18 cellular contexts compared by ENCODE assay signal in the genomic region with DNA sequence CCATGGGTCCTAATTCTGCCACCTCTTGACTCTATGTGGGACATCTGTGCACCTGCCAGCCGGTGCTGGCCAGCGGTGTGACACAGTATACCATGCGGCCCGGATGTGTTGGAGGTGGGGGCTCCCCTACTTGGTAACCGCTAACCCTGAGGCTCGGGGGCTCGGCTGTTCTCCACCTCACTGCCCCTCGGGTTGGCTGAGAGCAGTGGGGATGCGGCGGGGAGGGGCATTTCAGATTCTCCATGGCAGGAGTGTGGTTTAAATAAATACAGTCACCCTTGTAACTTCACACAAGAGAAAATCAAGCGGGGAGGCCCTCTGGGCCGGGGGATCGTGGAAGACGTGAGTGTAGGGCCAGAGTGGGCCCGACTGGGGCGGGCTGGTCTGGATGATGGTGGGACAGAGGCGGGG. TPM values are rescaled to one million over a fixed set of nuclear protein-coding genes. Genes with fewer than 3 reads are reported as not detected.
A peak's percentile ranks its signal among the peaks of the same experiment; 100 is the strongest.
DNase-seq lines count a peak whose midpoint lies in the region; ATAC-seq and TF ChIP-seq lines count a peak whose summit lies in the region.
"Had no signal": no experiment of that assay in that cellular context is flagged by ENCODE, and none has a peak within 500 bp of the region (broad histone marks: within the 10 kb centered on the region; RNA-seq: fewer than 3 reads in every experiment).

No MANE protein-coding gene starts in this region.

- H3K27ac Mint-ChIP-seq in chondrocyte (ENCODE audit: unreplicated experiment) (no peak overlapping the region), MCF 10A (ENCODE audit: low read depth, unreplicated experiment) (no peak overlapping the region)
- H3K27ac Mint-ChIP-seq in stimulated activated naive B cell treated with anti-CD40 and anti-IgM and Interleukin-4, amounts not matched to agents 10 μg/mL and 1 μg/mL and 100 μg/mL, for 72 hours: no peak overlapping the region
- H3K27ac Mint-ChIP-seq: GM23338 had no signal

- ATAC-seq in heart left ventricle: no peak
- no peak for ATAC-seq in left ventricle myocardium superior
- ATAC-seq in stimulated activated naive B cell treated with anti-CD40 and anti-IgM and Interleukin-4, amounts not matched to agents 10 μg/mL and 1 μg/mL and 100 μg/mL, for 72 hours (replicated peaks): no peak
- ATAC-seq: GM23338 had no signal

- no TSS peak for BruUV-seq in MCF 10A (replicated peaks; lab: Mats Ljungman, UMichigan)

- H3K9me3 ChIP-seq in heart left ventricle: no peaks in the 10 kb centered on the region
- H3K9me3 ChIP-seq in transverse colon: no peaks in the 10 kb centered on the region

- H3K9me3 Mint-ChIP-seq in chondrocyte (ENCODE audit: low read depth) (no peaks in the 10 kb centered on the region), MCF 10A (ENCODE audit: unreplicated experiment) (peaks cover 9% of the 10 kb centered on the region)
- no peaks in the 10 kb centered on the region for H3K9me3 Mint-ChIP-seq in stimulated activated naive B cell treated with anti-CD40 and anti-IgM and Interleukin-4, amounts not matched to agents 10 μg/mL and 1 μg/mL and 100 μg/mL, for 72 hours
- H3K9me3 Mint-ChIP-seq: GM23338 had no signal

- H3K36me3 ChIP-seq in heart left ventricle (no peaks in the 10 kb centered on the region), transverse colon (no peaks in the 10 kb centered on the region)
- H3K36me3 ChIP-seq: MG63 had no signal

- H3K27ac ChIP-seq in heart left ventricle (no peak overlapping the region), transverse colon (no peak overlapping the region)
- H3K27ac ChIP-seq: KMS-11, PC-9 had no signal

- POLR2A ChIA-PET in MCF 10A (lab: Yijun Ruan, JAX): no interaction called here

- no peak overlapping the region for H3K4me3 ChIP-seq in heart left ventricle
- no peak overlapping the region for H3K4me3 ChIP-seq in transverse colon
- H3K4me3 ChIP-seq: GM23338, MG63, PC-9 had no signal

- 92 to 94% (median 93%) methylated on average over 15 to 17 of the region's 17 CpGs for WGBS in heart left ventricle, 4 donors
- WGBS in transverse colon (ENCODE audit: low coverage in 1 of 2), 2 donors: 74 to 88% methylated on average over 6 to 17 of the region's 17 CpGs

- no peaks in the 10 kb centered on the region for H3K36me3 Mint-ChIP-seq in chondrocyte (ENCODE audit: low read depth)
- no peaks in the 10 kb centered on the region for H3K36me3 Mint-ChIP-seq in MCF 10A (ENCODE audit: insufficient read depth, unreplicated experiment)
- H3K36me3 Mint-ChIP-seq in stimulated activated naive B cell treated with anti-CD40 and anti-IgM and Interleukin-4, amounts not matched to agents 10 μg/mL and 1 μg/mL and 100 μg/mL, for 72 hours: no peaks in the 10 kb centered on the region

- H3K27me3 ChIP-seq in heart left ventricle: peaks cover 0 to 13% (median 0%) of the 10 kb centered on the region in 9 donors
- H3K27me3 ChIP-seq in transverse colon: no peaks in the 10 kb centered on the region
- H3K27me3 ChIP-seq: MG63 had no signal

- CTCF ChIA-PET in MCF 10A (lab: Yijun Ruan, JAX): no interaction called here

- no peak overlapping the region for H3K4me3 Mint-ChIP-seq in chondrocyte (ENCODE audit: unreplicated experiment)
- H3K4me3 Mint-ChIP-seq in MCF 10A (ENCODE audit: unreplicated experiment): no peak overlapping the region
- no peak overlapping the region for H3K4me3 Mint-ChIP-seq in stimulated activated naive B cell treated with anti-CD40 and anti-IgM and Interleukin-4, amounts not matched to agents 10 μg/mL and 1 μg/mL and 100 μg/mL, for 72 hours
- H3K4me3 Mint-ChIP-seq: GM23338 had no signal

- H3K4me1 ChIP-seq in heart left ventricle (no peaks in the 10 kb centered on the region), transverse colon (no peaks in the 10 kb centered on the region)

- TF ChIP-seq POLR2A in heart left ventricle (IDR thresholded peaks at IDR 0.05) (no peak), transverse colon (IDR thresholded peaks at IDR 0.05) (no peak)

- no peaks in the 10 kb centered on the region for H3K4me1 Mint-ChIP-seq in chondrocyte (ENCODE audit: low read depth)
- H3K4me1 Mint-ChIP-seq in MCF 10A (ENCODE audit: insufficient read depth, unreplicated experiment): peaks cover 6% of the 10 kb centered on the region
- no peaks in the 10 kb centered on the region for H3K4me1 Mint-ChIP-seq in stimulated activated naive B cell treated with anti-CD40 and anti-IgM and Interleukin-4, amounts not matched to agents 10 μg/mL and 1 μg/mL and 100 μg/mL, for 72 hours

- H3K27me3 Mint-ChIP-seq in chondrocyte (ENCODE audit: low read depth): peaks cover 13% of the 10 kb centered on the region
- H3K27me3 Mint-ChIP-seq in MCF 10A (ENCODE audit: insufficient read depth, unreplicated experiment): peaks cover 12% of the 10 kb centered on the region
- peaks cover 7 to 16% of the 10 kb centered on the region in 2 donors for H3K27me3 Mint-ChIP-seq in stimulated activated naive B cell treated with anti-CD40 and anti-IgM and Interleukin-4, amounts not matched to agents 10 μg/mL and 1 μg/mL and 100 μg/mL, for 72 hours

- TF ChIP-seq CTCF in heart left ventricle (IDR thresholded peaks at IDR 0.05) (no peak), chondrocyte (IDR thresholded peaks at IDR 0.05) (no peak), transverse colon (IDR thresholded peaks at IDR 0.05) (no peak), MCF 10A (IDR thresholded peaks at IDR 0.05; ENCODE audit: unreplicated experiment) (no peak)

- TF ChIP-seq EP300 in transverse colon (IDR thresholded peaks at IDR 0.05; ENCODE audit: low read depth): no peak

- in situ Hi-C loops in transverse colon (cut with MboI; ENCODE audit: low pct_ligation_motif_present in 1 of 4, low pct_unique_long_range_greater_than_20kb in 1 of 4, low sequenced_read_pairs in 3 of 4): no loop called here

- intact Hi-C loops in heart left ventricle (cut with DNase I) (no loop called here), left ventricle myocardium superior (cut with micrococcal nuclease) (no loop called here), transverse colon (cut with DNase I; ENCODE audit: low total_unique reads) (no loop called here), MCF 10A (cut with micrococcal nuclease) (no loop called here)

- peak in 3 of 5 donors; percentile 12 to 34 (median 17) for DNase-seq in heart left ventricle
- DNase-seq in left ventricle myocardium superior: no peak
- DNase-seq in chondrocyte (ENCODE audit: low spot score): peak; percentile 81
- peak; percentile 82 for DNase-seq in mesenteric fat pad (ENCODE audit: low spot score)
- DNase-seq in transverse colon: peak; percentile 2
- DNase-seq in MCF 10A (ENCODE audit: unreplicated experiment): no peak
- no peak for DNase-seq in stimulated activated naive B cell treated with anti-CD40 and anti-IgM and Interleukin-4, amounts not matched to agents 10 μg/mL and 1 μg/mL and 100 μg/mL, for 72 hours
- DNase-seq: ACHN, COR-L47, MG63, NCI-H1092, NCI-H146, NCI-H2081 treated with DMSO at 0.1 percent for 48 hours, NCI-H510A, NCI-H774, PC-9 had no signal

RNA-seq across cellular contexts. Expression of a gene that starts 11.0 kb away (rescaled TPM):
- total RNA-seq in heart left ventricle: not detected
- polyA plus RNA-seq in heart left ventricle: not detected
- total RNA-seq in left ventricle myocardium superior: not detected
- not detected in 3 replicates for total RNA-seq in chondrocyte
- not detected for total RNA-seq in mesenteric fat pad
- not detected for total RNA-seq in transverse colon
- not detected in 2 replicates for total RNA-seq in MCF 10A (2022)
- total RNA-seq: GM23338, PC-9 had no signal
- polyA plus RNA-seq: GM23338 had no signal

RNA-seq across cellular contexts. Expression of a gene that starts 22.3 kb away (rescaled TPM):
- total RNA-seq in heart left ventricle: not detected
- not detected for polyA plus RNA-seq in heart left ventricle
- not detected for total RNA-seq in left ventricle myocardium superior
- total RNA-seq in chondrocyte: not detected in 3 replicates
- not detected for total RNA-seq in mesenteric fat pad
- not detected for total RNA-seq in transverse colon
- not detected in 2 replicates for total RNA-seq in MCF 10A (2022)
- total RNA-seq: GM23338, PC-9 had no signal

RNA-seq across cellular contexts. Expression of a gene that starts 29.6 kb away (rescaled TPM):
- total RNA-seq in heart left ventricle: not detected
- polyA plus RNA-seq in heart left ventricle: not detected
- total RNA-seq in left ventricle myocardium superior: not detected
- not detected in 3 replicates for total RNA-seq in chondrocyte
- not detected for total RNA-seq in mesenteric fat pad
- not detected for total RNA-seq in transverse colon
- not detected in 2 replicates for total RNA-seq in MCF 10A (2022)
- total RNA-seq: GM23338, PC-9 had no signal
- polyA plus RNA-seq: GM23338 had no signal

RNA-seq across cellular contexts. Expression of a gene that starts 44.5 kb away (rescaled TPM):
- total RNA-seq in heart left ventricle (not detected), left ventricle myocardium superior (not detected), chondrocyte (not detected in 3 replicates), mesenteric fat pad (not detected), transverse colon (not detected), MCF 10A (2022) (not detected in 2 replicates)
- not detected for polyA plus RNA-seq in heart left ventricle
- total RNA-seq: GM23338, PC-9 had no signal
- polyA plus RNA-seq: GM23338 had no signal

RNA-seq across cellular contexts. Expression of a gene that starts 51.4 kb away (rescaled TPM):
- total RNA-seq in heart left ventricle (not detected), left ventricle myocardium superior (not detected), chondrocyte (not detected in 3 replicates), mesenteric fat pad (not detected), transverse colon (not detected), MCF 10A (2022) (not detected in 2 replicates)
- not detected for polyA plus RNA-seq in heart left ventricle
- total RNA-seq: GM23338, PC-9 had no signal
- polyA plus RNA-seq: GM23338 had no signal

Comparison
In these comparisons a context has a peak if more than half of its experiments do, and no peak if none do; other contexts are left out.
1. DNase-seq: peak in heart left ventricle (3 of 5), chondrocyte (single experiment), mesenteric fat pad (single experiment) and transverse colon (single experiment); none in left ventricle myocardium superior (single experiment), MCF 10A (single experiment) and stimulated activated naive B cell treated with anti-CD40 and anti-IgM and Interleukin-4, amounts not matched to agents 10 μg/mL and 1 μg/mL and 100 μg/mL, for 72 hours (single experiment).